Comparison of ENCODE assay signal across 8 cellular contexts in the genomic region with DNA sequence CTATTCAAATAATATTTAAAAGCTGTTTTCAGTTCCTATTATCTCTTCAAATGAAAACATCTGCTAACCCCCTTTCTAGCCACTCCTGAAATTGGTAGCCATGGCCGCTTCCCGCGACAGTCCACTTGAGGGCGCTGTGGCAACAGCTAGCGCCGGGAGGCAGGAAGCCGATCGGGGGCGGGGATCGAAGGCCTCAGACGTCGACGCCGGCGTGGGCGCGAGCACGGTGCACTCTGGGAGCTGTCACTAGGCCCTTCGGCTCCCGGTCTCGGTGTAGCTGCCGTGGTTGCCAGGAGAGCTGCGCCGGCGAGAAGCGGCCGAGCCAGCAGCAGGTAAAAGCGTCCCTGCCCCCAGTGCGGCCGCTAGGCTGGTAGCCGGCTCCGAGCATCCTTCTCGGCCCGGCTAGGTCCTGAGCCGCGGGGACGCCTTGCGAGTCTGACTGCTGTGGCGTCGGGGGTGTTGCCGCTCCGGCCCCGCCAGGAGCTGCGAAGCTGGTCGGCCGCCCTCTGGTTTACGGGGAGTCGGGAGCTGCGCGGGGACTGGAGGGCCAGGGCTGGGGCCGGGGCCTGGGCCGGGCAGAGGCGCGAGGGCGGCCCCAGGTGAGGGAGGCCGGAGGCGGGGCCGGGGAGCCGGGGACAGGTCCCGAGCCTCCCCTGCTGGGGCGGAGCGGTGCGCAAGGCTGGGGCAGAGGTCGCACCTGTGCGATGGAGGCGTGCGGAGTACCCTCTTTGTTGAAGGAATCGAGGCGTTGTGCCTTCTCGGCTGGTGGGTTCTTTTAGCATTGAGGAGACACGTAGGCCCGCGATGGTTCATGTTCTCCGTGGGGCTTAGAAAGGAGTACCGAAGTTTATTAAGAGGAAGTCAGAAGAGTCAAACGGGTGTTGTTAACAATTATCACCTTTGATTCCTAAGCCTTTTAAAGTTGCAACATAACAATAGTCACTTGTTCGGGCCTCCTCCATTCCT. TPM values are rescaled to one million over a fixed set of nuclear protein-coding genes. Genes with fewer than 3 reads are reported as not detected.
A peak's percentile ranks its signal among the peaks of the same experiment; 100 is the strongest.
DNase-seq lines count a peak whose midpoint lies in the region; ATAC-seq and TF ChIP-seq lines count a peak whose summit lies in the region.

A gene with protein sequence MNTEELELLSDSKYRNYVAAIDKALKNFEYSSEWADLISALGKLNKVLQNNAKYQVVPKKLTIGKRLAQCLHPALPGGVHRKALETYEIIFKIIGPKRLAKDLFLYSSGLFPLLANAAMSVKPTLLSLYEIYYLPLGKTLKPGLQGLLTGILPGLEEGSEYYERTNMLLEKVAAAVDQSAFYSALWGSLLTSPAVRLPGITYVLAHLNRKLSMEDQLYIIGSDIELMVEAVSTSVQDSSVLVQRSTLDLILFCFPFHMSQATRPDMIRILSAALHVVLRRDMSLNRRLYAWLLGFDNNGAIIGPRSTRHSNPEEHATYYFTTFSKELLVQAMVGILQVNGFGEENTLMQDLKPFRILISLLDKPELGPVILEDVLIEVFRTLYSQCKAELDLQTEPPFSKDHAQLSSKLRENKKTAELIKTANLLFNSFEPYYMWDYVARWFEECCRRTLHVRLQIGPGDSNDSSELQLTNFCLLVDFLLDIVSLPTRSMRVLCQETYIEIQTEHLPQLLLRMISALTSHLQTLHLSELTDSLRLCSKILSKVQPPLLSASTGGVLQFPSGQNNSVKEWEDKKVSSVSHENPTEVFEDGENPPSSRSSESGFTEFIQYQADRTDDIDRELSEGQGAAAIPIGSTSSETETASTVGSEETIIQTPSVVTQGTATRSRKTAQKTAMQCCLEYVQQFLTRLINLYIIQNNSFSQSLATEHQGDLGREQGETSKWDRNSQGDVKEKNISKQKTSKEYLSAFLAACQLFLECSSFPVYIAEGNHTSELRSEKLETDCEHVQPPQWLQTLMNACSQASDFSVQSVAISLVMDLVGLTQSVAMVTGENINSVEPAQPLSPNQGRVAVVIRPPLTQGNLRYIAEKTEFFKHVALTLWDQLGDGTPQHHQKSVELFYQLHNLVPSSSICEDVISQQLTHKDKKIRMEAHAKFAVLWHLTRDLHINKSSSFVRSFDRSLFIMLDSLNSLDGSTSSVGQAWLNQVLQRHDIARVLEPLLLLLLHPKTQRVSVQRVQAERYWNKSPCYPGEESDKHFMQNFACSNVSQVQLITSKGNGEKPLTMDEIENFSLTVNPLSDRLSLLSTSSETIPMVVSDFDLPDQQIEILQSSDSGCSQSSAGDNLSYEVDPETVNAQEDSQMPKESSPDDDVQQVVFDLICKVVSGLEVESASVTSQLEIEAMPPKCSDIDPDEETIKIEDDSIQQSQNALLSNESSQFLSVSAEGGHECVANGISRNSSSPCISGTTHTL (N-terminal part only) (plus strand): TSS at position 224 of the 966 bp plus-strand sequence. CDS start 29,307 bp downstream, outside the sequence.

- peak within 1 kb of the TSS; percentile 85 for H3K27ac Mint-ChIP-seq in activated CD4-positive, alpha-beta T cell treated with anti-CD3 and anti-CD28 coated beads, Interleukin-2, amount 10 ng/mL, durations not matched to agents 24 days and 14 days

- peak; percentile 79 for ATAC-seq in GM19328 (IDR thresholded peaks at IDR 0.05; ENCODE audit: unreplicated experiment)
- ATAC-seq in HG03520 (IDR thresholded peaks at IDR 0.05; ENCODE audit: unreplicated experiment), result peak; percentile 81
- peak; percentile 90 for ATAC-seq in left colon

- peak within 1 kb of the TSS; percentile 91 for H3K4me3 Mint-ChIP-seq in activated CD4-positive, alpha-beta T cell treated with anti-CD3 and anti-CD28 coated beads, Interleukin-2, amount 10 ng/mL, durations not matched to agents 24 days and 14 days

- peak; percentile 87 for DNase-seq in NCI-H526 treated with DMSO at 0.1 percent for 48 hours (lab: John Stamatoyannopoulos, UW)
- DNase-seq in activated CD4-positive, alpha-beta T cell treated with anti-CD3 and anti-CD28 coated beads, Interleukin-2, amount 10 ng/mL, durations not matched to agents 24 days and 14 days, result peak; percentile 99
- DNase-seq in coronary artery (ENCODE audit: low spot score), result peak; percentile 95
- DNase-seq in left colon, result peak; percentile 96 to 99
- DNase-seq in stimulated activated CD4-positive, alpha-beta T cell treated with anti-CD3 and anti-CD28 coated beads, Interleukin-1b, Interleukin-23, amount 100 ng/mL, for 48 hours, result peak; percentile 96

- peaks cover under 1% of the 10 kb centered on the region for H3K36me3 Mint-ChIP-seq in activated CD4-positive, alpha-beta T cell treated with anti-CD3 and anti-CD28 coated beads, Interleukin-2, amount 10 ng/mL, durations not matched to agents 24 days and 14 days (ENCODE audit: low read depth)

- TF ChIP-seq CTCF in C4-2B (conservative IDR thresholded peaks at IDR 0.05) (peak; percentile 93), coronary artery (IDR thresholded peaks at IDR 0.05) (peak; percentile 93)

- intact Hi-C loops in activated CD4-positive, alpha-beta T cell treated with anti-CD3 and anti-CD28 coated beads, Interleukin-2, amount 10 ng/mL, durations not matched to agents 24 days and 14 days (cut with micrococcal nuclease), result loop anchor here (1.0 to 5.0 kb wide), 7 partner anchors 126 to 1315 kb away; a partner anchor contains a TSS
- intact Hi-C loops in left colon (cut with DNase I, micrococcal nuclease), result loop anchor here in 1 of 2 donors (5.0 kb wide), 1 partner anchor 150 kb away; no protein-coding TSS in a partner anchor

- H3K27me3 Mint-ChIP-seq in activated CD4-positive, alpha-beta T cell treated with anti-CD3 and anti-CD28 coated beads, Interleukin-2, amount 10 ng/mL, durations not matched to agents 24 days and 14 days, result no peaks in the 10 kb centered on the region

- no peaks in the 10 kb centered on the region for H3K9me3 Mint-ChIP-seq in activated CD4-positive, alpha-beta T cell treated with anti-CD3 and anti-CD28 coated beads, Interleukin-2, amount 10 ng/mL, durations not matched to agents 24 days and 14 days

- H3K4me3 ChIP-seq in coronary artery, result peak within 1 kb of the TSS; percentile 99

- H3K27ac ChIP-seq in C4-2B (peak within 1 kb of the TSS; percentile 77), coronary artery (peak within 1 kb of the TSS; percentile 78 to 96)

- peaks cover 34% of the 10 kb centered on the region for H3K4me1 Mint-ChIP-seq in activated CD4-positive, alpha-beta T cell treated with anti-CD3 and anti-CD28 coated beads, Interleukin-2, amount 10 ng/mL, durations not matched to agents 24 days and 14 days

RNA-seq across cellular contexts. Expression of the gene that starts here (rescaled TPM):
- total RNA-seq in activated CD4-positive, alpha-beta T cell treated with anti-CD3 and anti-CD28 coated beads, Interleukin-2, amount 10 ng/mL, durations not matched to agents 24 days and 14 days, result 5.6 and 6.2 TPM in 2 replicates
- 10 to 100 TPM; 30.8 to 34.5 TPM for total RNA-seq in left colon

Comparison
In these comparisons a context has a peak if more than half of its experiments do, and no peak if none do; other contexts are left out.
1. Peak in every context shown above with its lines: DNase-seq, ATAC-seq, H3K4me3 ChIP-seq and H3K27ac ChIP-seq.